26 cellular contexts compared by ENCODE assay signal in the genomic region with DNA sequence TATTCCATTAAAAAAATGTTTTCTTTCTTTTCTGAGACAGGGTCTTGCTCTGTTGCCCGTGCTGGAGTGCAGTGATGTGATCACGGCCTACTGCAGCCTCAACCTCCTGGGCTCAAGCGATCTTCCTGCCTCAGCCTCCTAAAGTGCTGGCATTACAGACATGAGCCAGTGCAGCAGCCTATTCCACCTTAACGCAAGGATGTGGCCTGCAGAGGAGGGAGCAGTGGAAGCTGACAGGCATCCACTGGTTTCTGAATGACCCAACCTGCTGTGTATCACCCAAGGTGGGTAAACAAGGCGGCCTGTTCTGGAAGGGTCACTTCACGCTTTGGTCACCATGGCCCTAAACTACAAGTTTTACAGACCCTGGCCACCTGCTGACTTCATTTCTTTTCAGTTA.
"Had no signal": no experiment of that assay in that cellular context is flagged by ENCODE, and none has a peak within 500 bp of the region (broad histone marks: within the 10 kb centered on the region; RNA-seq: fewer than 3 reads in every experiment).

No MANE protein-coding gene starts in this region.

- H3K36me3 Mint-ChIP-seq: activated CD4-positive, alpha-beta memory T cell treated with anti-CD3 and anti-CD28 coated beads for 36 hours; activated naive CD8-positive, alpha-beta T cell had no signal

- H3K27me3 ChIP-seq: adrenal gland, breast epithelium, MG63, SJCRH30 had no signal

- H3K27ac ChIP-seq: adrenal gland, breast epithelium, SJCRH30, VCaP had no signal

- H3K36me3 ChIP-seq: breast epithelium, MG63, SJCRH30 had no signal

- H3K4me3 ChIP-seq: adrenal gland, breast epithelium, MG63, SJCRH30 had no signal

- DNase-seq: activated CD4-positive, alpha-beta memory T cell treated with anti-CD3 and anti-CD28 coated beads for 36 hours; activated CD4-positive, alpha-beta T cell treated with anti-CD3 and anti-CD28 coated beads, Interleukin-2, amount 10 ng/mL, durations not matched to agents 7 days and 5 days; activated CD4-positive, CD25-positive, alpha-beta regulatory T cell; activated CD8-positive, alpha-beta memory T cell treated with anti-CD3 and anti-CD28 coated beads for 24 hours; activated effector memory CD4-positive, alpha-beta T cell treated with anti-CD3 and anti-CD28 coated beads, Interleukin-2, amount 50 U/mL, for 16 hours; activated naive CD4-positive, alpha-beta T cell treated with anti-CD3 and anti-CD28 coated beads for 36 hours; activated T-cell treated with anti-CD3 and anti-CD28 coated beads, Interleukin-2, amount 50 U/mL, for 4 hours; adrenal gland; anterior cingulate cortex; MG63; MV-4-11; NCI-H1092 treated with DMSO at 0.1 percent for 48 hours; NCI-H1417 treated with DMSO at 0.1 percent for 48 hours; NCI-H1694; NCI-H2029; NCI-H2107; NCI-H2171 treated with DMSO at 0.1 percent for 48 hours; NCI-H226; NCI-H526 treated with DMSO at 0.1 percent for 48 hours; NCI-H82; SJCRH30; SK-N-SH; T-helper 1 cell had no signal

- ATAC-seq: activated T-cell treated with anti-CD3 and anti-CD28 coated beads, Interleukin-2, amount 50 U/mL, for 4 hours had no signal

- H3K9me3 Mint-ChIP-seq: activated CD4-positive, alpha-beta memory T cell treated with anti-CD3 and anti-CD28 coated beads for 36 hours; activated CD4-positive, alpha-beta T cell treated with anti-CD3 and anti-CD28 coated beads, Interleukin-2, amount 10 ng/mL, durations not matched to agents 7 days and 5 days; activated naive CD4-positive, alpha-beta T cell treated with anti-CD3 and anti-CD28 coated beads for 36 hours; activated T-cell treated with anti-CD3 and anti-CD28 coated beads, Interleukin-2, amount 50 U/mL, for 4 hours had no signal

- H3K4me1 Mint-ChIP-seq: activated CD4-positive, alpha-beta T cell treated with anti-CD3 and anti-CD28 coated beads, Interleukin-2, amount 10 ng/mL, durations not matched to agents 7 days and 5 days had no signal

- H3K4me3 Mint-ChIP-seq: activated CD4-positive, alpha-beta memory T cell treated with anti-CD3 and anti-CD28 coated beads for 36 hours; activated CD4-positive, alpha-beta T cell treated with anti-CD3 and anti-CD28 coated beads, Interleukin-2, amount 10 ng/mL, durations not matched to agents 7 days and 5 days; activated naive CD4-positive, alpha-beta T cell treated with anti-CD3 and anti-CD28 coated beads for 36 hours; activated naive CD8-positive, alpha-beta T cell; activated T-cell treated with anti-CD3 and anti-CD28 coated beads, Interleukin-2, amount 50 U/mL, for 4 hours had no signal

- H3K4me2 ChIP-seq: SK-N-SH had no signal

- H3K9ac ChIP-seq: SK-N-SH had no signal

- H3K9me3 ChIP-seq: adrenal gland, breast epithelium, MG63, SJCRH30, SK-N-SH had no signal

- H3K27ac Mint-ChIP-seq: activated CD4-positive, alpha-beta memory T cell treated with anti-CD3 and anti-CD28 coated beads for 36 hours; activated CD4-positive, alpha-beta T cell treated with anti-CD3 and anti-CD28 coated beads, Interleukin-2, amount 10 ng/mL, durations not matched to agents 7 days and 5 days; activated naive CD4-positive, alpha-beta T cell treated with anti-CD3 and anti-CD28 coated beads for 36 hours; activated naive CD8-positive, alpha-beta T cell had no signal

- H3K27me3 Mint-ChIP-seq: activated CD4-positive, alpha-beta memory T cell treated with anti-CD3 and anti-CD28 coated beads for 36 hours; activated CD4-positive, alpha-beta T cell treated with anti-CD3 and anti-CD28 coated beads, Interleukin-2, amount 10 ng/mL, durations not matched to agents 7 days and 5 days; activated naive CD8-positive, alpha-beta T cell had no signal

- H3K4me1 ChIP-seq: adrenal gland, breast epithelium had no signal
